Comparison of ENCODE assay signal across 15 cellular contexts in genomic region chr3:1164101-1164500, GRCh38.
DNase-seq lines count a peak whose midpoint lies in the region; ATAC-seq lines count a peak whose summit lies in the region.
"Had no signal": no experiment of that assay in that cellular context is flagged by ENCODE, and none has a peak within 500 bp of the region (broad histone marks: within the 10 kb centered on the region; RNA-seq: fewer than 3 reads in every experiment).

No MANE protein-coding gene starts in this region.

- no peak overlapping the region for H3K4me3 Mint-ChIP-seq in activated T-cell treated with anti-CD3 and anti-CD28 coated beads, Interleukin-2, amount 50 U/mL, for 4 hours
- H3K4me3 Mint-ChIP-seq: B cell; CD4-positive, alpha-beta T cell; CD8-positive, alpha-beta T cell had no signal

- H3K4me1 Mint-ChIP-seq in activated T-cell treated with anti-CD3 and anti-CD28 coated beads, Interleukin-2, amount 50 U/mL, for 4 hours (ENCODE audit: low read depth) = no peaks in the 10 kb centered on the region
- H3K4me1 Mint-ChIP-seq: B cell had no signal

- in situ Hi-C loops in G401 (cut with HindIII; ENCODE audit: low sequenced_read_pairs) = no loop called here

- H3K27me3 Mint-ChIP-seq in activated T-cell treated with anti-CD3 and anti-CD28 coated beads, Interleukin-2, amount 50 U/mL, for 4 hours (ENCODE audit: low read depth) = no peaks in the 10 kb centered on the region
- H3K27me3 Mint-ChIP-seq: B cell; CD4-positive, alpha-beta T cell had no signal

- DNase-seq in G401 (ENCODE audit: low spot score) = peak; percentile 80
- DNase-seq in cerebellar cortex (ENCODE audit: low spot score) = peak; percentile 69
- peak; percentile 30 for DNase-seq in cerebellum (ENCODE audit: low spot score)
- DNase-seq in NCI-H2196 treated with DMSO at 0.1 percent for 48 hours (lab: John Stamatoyannopoulos, UW; ENCODE audit: unreplicated experiment) = no peak
- DNase-seq in activated T-cell treated with anti-CD3 and anti-CD28 coated beads, Interleukin-2, amount 50 U/mL, for 4 hours = no peak
- DNase-seq in SKM-1 (lab: John Stamatoyannopoulos, UW; ENCODE audit: unreplicated experiment) = no peak
- DNase-seq: AML-193; Caco-2; Calu3; CD4-positive, alpha-beta T cell; CD8-positive, alpha-beta T cell; DMS79 treated with DMSO at 0.1 percent for 48 hours; GF-D8 had no signal

- no peak for ATAC-seq in activated T-cell treated with anti-CD3 and anti-CD28 coated beads, Interleukin-2, amount 50 U/mL, for 4 hours
- ATAC-seq: A549; CD8-positive, alpha-beta T cell had no signal

- no peaks in the 10 kb centered on the region for H3K9me3 Mint-ChIP-seq in activated T-cell treated with anti-CD3 and anti-CD28 coated beads, Interleukin-2, amount 50 U/mL, for 4 hours

- no peaks in the 10 kb centered on the region for H3K36me3 Mint-ChIP-seq in activated T-cell treated with anti-CD3 and anti-CD28 coated beads, Interleukin-2, amount 50 U/mL, for 4 hours (ENCODE audit: insufficient read depth)
- H3K36me3 Mint-ChIP-seq: CD8-positive, alpha-beta T cell had no signal

Comparison
In these comparisons a context has a peak if more than half of its experiments do, and no peak if none do; other contexts are left out.
1. DNase-seq: peak in G401 (single experiment), cerebellar cortex (single experiment) and cerebellum (single experiment); none in NCI-H2196 treated with DMSO at 0.1 percent for 48 hours (single experiment), activated T-cell treated with anti-CD3 and anti-CD28 coated beads, Interleukin-2, amount 50 U/mL, for 4 hours (single experiment) and SKM-1 (single experiment).